Comparison of ENCODE assay signal across 8 cellular contexts in genomic region chr2:169361706-169362345, GRCh38. TPM values are rescaled to one million over a fixed set of nuclear protein-coding genes. Genes with fewer than 3 reads are reported as not detected.
DNase-seq lines count a peak whose midpoint lies in the region; ATAC-seq and TF ChIP-seq lines count a peak whose summit lies in the region.

No MANE protein-coding gene starts in this region.

- no peaks in the 10 kb centered on the region for H3K9me3 Mint-ChIP-seq in T-helper 1 cell treated with Interleukin-12 subunit alpha and Interleukin-12 subunit beta and Interleukin-4 antibody, amounts not matched to agents 30 μg/mL and 1 μg/mL, for 36 hours
- H3K9me3 Mint-ChIP-seq in natural killer cell, result no peaks in the 10 kb centered on the region

- intact Hi-C loops in natural killer cell (cut with micrococcal nuclease), result no loop called here

- TF ChIP-seq CTCF in GM10266 (IDR thresholded peaks at IDR 0.05; ENCODE audit: control insufficient read depth, insufficient read depth, low read depth, missing control alignments) (no peak), natural killer cell (IDR thresholded peaks at IDR 0.05) (no peak)

- H3K27ac Mint-ChIP-seq in T-helper 1 cell treated with Interleukin-12 subunit alpha and Interleukin-12 subunit beta and Interleukin-4 antibody, amounts not matched to agents 30 μg/mL and 1 μg/mL, for 36 hours, result no peak overlapping the region
- H3K27ac Mint-ChIP-seq in natural killer cell, result no peak overlapping the region

- no peaks in the 10 kb centered on the region for H3K36me3 Mint-ChIP-seq in T-helper 1 cell treated with Interleukin-12 subunit alpha and Interleukin-12 subunit beta and Interleukin-4 antibody, amounts not matched to agents 30 μg/mL and 1 μg/mL, for 36 hours (ENCODE audit: low read depth)
- H3K36me3 Mint-ChIP-seq in natural killer cell, result no peaks in the 10 kb centered on the region

- peaks cover 63% of the 10 kb centered on the region for H3K27me3 Mint-ChIP-seq in T-helper 1 cell treated with Interleukin-12 subunit alpha and Interleukin-12 subunit beta and Interleukin-4 antibody, amounts not matched to agents 30 μg/mL and 1 μg/mL, for 36 hours (ENCODE audit: low read depth)
- peaks cover 42 to 54% of the 10 kb centered on the region in 2 donors for H3K27me3 Mint-ChIP-seq in natural killer cell (ENCODE audit: low read depth in 2 of 2)

- TF ChIP-seq POLR2A in erythroblast (IDR thresholded peaks at IDR 0.05; ENCODE audit: low read length), result no peak

- ATAC-seq in natural killer cell, result peak in 1 of 3 donors; percentile 2
- no peak for ATAC-seq in GM21447 (IDR thresholded peaks at IDR 0.05; ENCODE audit: unreplicated experiment)
- no peak for ATAC-seq in HG03159 (IDR thresholded peaks at IDR 0.05; ENCODE audit: unreplicated experiment)
- ATAC-seq in HG02840 (IDR thresholded peaks at IDR 0.05; ENCODE audit: low FRiP score, unreplicated experiment), result no peak
- no peak for ATAC-seq in HG03025 (IDR thresholded peaks at IDR 0.05; ENCODE audit: low FRiP score, unreplicated experiment)

- H3K4me3 Mint-ChIP-seq in T-helper 1 cell treated with Interleukin-12 subunit alpha and Interleukin-12 subunit beta and Interleukin-4 antibody, amounts not matched to agents 30 μg/mL and 1 μg/mL, for 36 hours, result peak overlapping the region; percentile 87
- H3K4me3 Mint-ChIP-seq in natural killer cell, result peak overlapping the region; percentile 91

- peak; percentile 20 for DNase-seq in GM10266 (ENCODE audit: extremely low spot score)
- peak; percentile 11 to 21 for DNase-seq in erythroblast (lab: John Stamatoyannopoulos, UW)
- no peak for DNase-seq in natural killer cell

- H3K4me1 Mint-ChIP-seq in T-helper 1 cell treated with Interleukin-12 subunit alpha and Interleukin-12 subunit beta and Interleukin-4 antibody, amounts not matched to agents 30 μg/mL and 1 μg/mL, for 36 hours (ENCODE audit: low read depth), result peaks cover 31% of the 10 kb centered on the region
- peaks cover 34 to 43% of the 10 kb centered on the region in 2 donors for H3K4me1 Mint-ChIP-seq in natural killer cell

RNA-seq across cellular contexts. Expression of gene LRP2, which starts 0.5 kb away (rescaled TPM):
- not detected for total RNA-seq in natural killer cell
